Comparison of ENCODE assay signal across 14 cellular contexts in the genomic region with DNA sequence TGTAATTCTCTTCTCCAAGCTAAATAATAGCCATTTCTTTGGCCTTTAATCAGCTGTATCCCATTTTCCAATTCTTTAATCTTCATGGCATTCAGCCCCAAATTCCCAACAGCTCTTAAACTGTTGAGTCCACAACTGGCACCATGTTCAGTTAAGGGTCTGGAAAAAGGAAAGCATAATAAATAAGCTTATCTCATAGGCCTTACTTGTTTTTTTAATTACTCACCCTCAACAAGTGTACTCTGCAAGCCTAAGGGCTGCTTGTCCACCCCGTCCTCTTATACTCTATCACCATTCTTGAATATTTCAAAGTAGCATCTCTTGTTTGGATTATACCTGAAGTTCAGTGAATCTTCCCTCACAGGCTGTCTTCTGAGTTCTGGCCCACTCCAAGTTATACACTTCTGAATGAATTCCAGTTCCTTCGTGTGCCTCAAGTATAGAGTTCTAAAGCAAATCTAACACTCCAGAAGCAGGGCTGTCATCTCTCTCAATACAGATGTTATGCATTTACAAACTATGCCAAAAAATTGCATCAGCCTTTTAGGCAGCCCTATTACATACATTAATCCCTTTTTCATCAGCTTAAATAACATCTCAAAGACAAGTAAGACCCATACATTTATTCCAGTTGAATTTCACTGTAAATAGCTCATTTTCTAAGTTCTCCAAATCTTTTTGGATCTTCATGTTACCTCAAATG.
"Had no signal": no experiment of that assay in that cellular context is flagged by ENCODE, and none has a peak within 500 bp of the region (broad histone marks: within the 10 kb centered on the region; RNA-seq: fewer than 3 reads in every experiment).

No MANE protein-coding gene starts in this region.

- H3K4me3 ChIP-seq: left lung had no signal

- FAIRE-seq: keratinocyte had no signal

- H3K4me1 ChIP-seq: left lung had no signal

- H3K36me3 ChIP-seq: left lung had no signal

- DNase-seq: activated CD4-positive, alpha-beta memory T cell treated with anti-CD3 and anti-CD28 coated beads for 36 hours; activated effector memory CD4-positive, alpha-beta T cell treated with anti-CD3 and anti-CD28 coated beads, Interleukin-2, amount 50 U/mL, for 16 hours; activated T-cell treated with anti-CD3 and anti-CD28 coated beads, Interleukin-2, amount 50 U/mL, for 4 hours; anterior cingulate cortex; central memory CD4-positive, alpha-beta T cell; left lung; occipital lobe; stimulated activated CD4-positive, alpha-beta T cell treated with anti-CD3 and anti-CD28 coated beads, Interleukin-15, amount 100 ng/mL, for 24 hours; stimulated activated CD4-positive, alpha-beta T cell treated with anti-CD3 and anti-CD28 coated beads, Interleukin-4, amount 100 ng/mL, for 24 hours; T-helper 1 cell had no signal

- ATAC-seq: activated naive CD4-positive, alpha-beta T cell treated with anti-CD3 and anti-CD28 coated beads, Interleukin-2, amount 50 U/mL, for 72 hours; activated T-cell treated with anti-CD3 and anti-CD28 coated beads, Interleukin-2, amount 50 U/mL, for 4 hours; left lung; natural killer cell treated with Interleukin-12 subunit alpha and Interleukin-12 subunit beta and Interleukin-15 and Interleukin-18, amount 100 ng/mL, for 72 hours had no signal

- H3K27me3 ChIP-seq: left lung had no signal

- H3K27ac ChIP-seq: left lung, VCaP had no signal
